ENCODE assay signal across 18 cellular contexts in genomic region chr11:110046759-110047386, GRCh38. TPM values are rescaled to one million over a fixed set of nuclear protein-coding genes. Genes with fewer than 3 reads are reported as not detected.
A peak's percentile ranks its signal among the peaks of the same experiment; 100 is the strongest.
DNase-seq lines count a peak whose midpoint lies in the region; ATAC-seq and TF ChIP-seq lines count a peak whose summit lies in the region.
"Had no signal": no experiment of that assay in that cellular context is flagged by ENCODE, and none has a peak within 500 bp of the region (broad histone marks: within the 10 kb centered on the region; RNA-seq: fewer than 3 reads in every experiment).

No MANE protein-coding gene starts in this region.

- no peaks in the 10 kb centered on the region for H3K79me2 ChIP-seq in GM23338 (replicated peaks; ENCODE audit: insufficient read depth)

- H3K4me1 ChIP-seq in GM23338 (ENCODE audit: insufficient read depth), result no peaks in the 10 kb centered on the region
- H3K4me1 ChIP-seq: SJSA1 had no signal

- no peaks in the 10 kb centered on the region for H3K4me1 Mint-ChIP-seq in GM23338
- peaks cover 6% of the 10 kb centered on the region for H3K4me1 Mint-ChIP-seq in glutamatergic neuron (ENCODE audit: low read depth, unreplicated experiment)
- no peaks in the 10 kb centered on the region for H3K4me1 Mint-ChIP-seq in nephron progenitor cell
- H3K4me1 Mint-ChIP-seq: B cell had no signal

- no peak overlapping the region for H3K4me2 ChIP-seq in GM23338

- H3K4me3 Mint-ChIP-seq in GM23338 (no peak overlapping the region), glutamatergic neuron (ENCODE audit: unreplicated experiment) (no peak overlapping the region), nephron progenitor cell (no peak overlapping the region)
- H3K4me3 Mint-ChIP-seq: B cell; CD8-positive, alpha-beta T cell had no signal

- H3K36me3 Mint-ChIP-seq in GM23338 (ENCODE audit: low read depth) (no peaks in the 10 kb centered on the region), glutamatergic neuron (ENCODE audit: unreplicated experiment) (no peaks in the 10 kb centered on the region), nephron progenitor cell (ENCODE audit: low read depth) (no peaks in the 10 kb centered on the region)
- H3K36me3 Mint-ChIP-seq: CD8-positive, alpha-beta T cell had no signal

- H3K36me3 ChIP-seq in GM23338 (ENCODE audit: insufficient read depth), result no peaks in the 10 kb centered on the region
- H3K36me3 ChIP-seq: SJSA1 had no signal

- TF ChIP-seq CTCF in GM23338 (conservative IDR thresholded peaks at IDR 0.05; ENCODE audit: low read depth in 2 of 2) (no peak), glutamatergic neuron (IDR thresholded peaks at IDR 0.05; ENCODE audit: partially characterized antibody, unreplicated experiment) (no peak), nephron progenitor cell (IDR thresholded peaks at IDR 0.05) (no peak)

- no peaks in the 10 kb centered on the region for H3K27me3 ChIP-seq in GM23338 (ENCODE audit: insufficient read depth)
- H3K27me3 ChIP-seq: SJSA1 had no signal

- H3K9me3 Mint-ChIP-seq in GM23338 (0 out of 3 replicates have a peak, but pooled peaks cover 3% of the 10 kb centered on the region), glutamatergic neuron (ENCODE audit: unreplicated experiment) (no peaks in the 10 kb centered on the region), nephron progenitor cell (peaks cover 12% of the 10 kb centered on the region)

- no peaks in the 10 kb centered on the region for H4K20me1 ChIP-seq in GM23338 (replicated peaks; ENCODE audit: insufficient read depth)

- in situ Hi-C loops in KBM-7 (cut with MboI; ENCODE audit: low pct_unique_long_range_greater_than_20kb, low sequenced_read_pairs), result no loop called here

- H3K4me3 ChIP-seq in GM23338, result no peak overlapping the region
- H3K4me3 ChIP-seq: SJSA1 had no signal

- H3F3A ChIP-seq in GM23338 (replicated peaks; ENCODE audit: low read depth), result no peaks in the 10 kb centered on the region

- no peak for DNase-seq in GM23338 (ENCODE audit: low spot score)
- peak; percentile 31 for DNase-seq in KBM-7
- peak; percentile 18 for DNase-seq in glutamatergic neuron
- DNase-seq in nephron progenitor cell, result no peak
- DNase-seq in NCI-H82 (lab: John Stamatoyannopoulos, UW), result no peak
- no peak for DNase-seq in AG08395 (ENCODE audit: low spot score)
- DNase-seq in stimulated activated CD4-positive, alpha-beta T cell treated with anti-CD3 and anti-CD28 coated beads, Interleukin-4, amount 100 ng/mL, for 24 hours, result no peak
- DNase-seq: ACHN; CD8-positive, alpha-beta T cell; Karpas-422; NCI-H1436 treated with DMSO at 0.1 percent for 48 hours; NCI-H2081 treated with DMSO at 0.1 percent for 48 hours; NCI-H2227 treated with DMSO at 0.1 percent for 48 hours; NCI-H524 treated with DMSO at 0.1 percent for 48 hours had no signal

- no peaks in the 10 kb centered on the region for H3K9me2 ChIP-seq in GM23338 (ENCODE audit: insufficient read depth)

- ATAC-seq in GM23338, result no peak
- ATAC-seq: CD8-positive, alpha-beta T cell had no signal

- H2AFZ ChIP-seq in GM23338, result peak overlapping the region; percentile 43; the same call in 1 of the 2 replicates

- no peaks in the 10 kb centered on the region for H3K27me3 Mint-ChIP-seq in GM23338 (ENCODE audit: insufficient read depth, low read depth, poor library complexity)
- H3K27me3 Mint-ChIP-seq in glutamatergic neuron (ENCODE audit: unreplicated experiment), result no peaks in the 10 kb centered on the region
- H3K27me3 Mint-ChIP-seq in nephron progenitor cell (ENCODE audit: low read depth, poor library complexity), result peaks cover 4% of the 10 kb centered on the region

- no peak overlapping the region for H3K27ac ChIP-seq in GM23338 (ENCODE audit: low read depth)
- H3K27ac ChIP-seq: RWPE1, SJSA1 had no signal

- H3K27ac Mint-ChIP-seq in GM23338, result no peak overlapping the region
- H3K27ac Mint-ChIP-seq in glutamatergic neuron (ENCODE audit: unreplicated experiment), result peak overlapping the region; percentile 67
- peak overlapping the region; percentile 69 for H3K27ac Mint-ChIP-seq in nephron progenitor cell
- H3K27ac Mint-ChIP-seq: B cell; CD8-positive, alpha-beta T cell had no signal

TF ChIP-seq in GM23338, 12 proteins besides CTCF, POLR2A, EP300 and RAD21 (continues in another document):
- TF ChIP-seq JUNB (IDR thresholded peaks at IDR 0.05; ENCODE audit: unreplicated experiment), result no peak
- TF ChIP-seq POLR2AphosphoS5 (IDR thresholded peaks at IDR 0.05; ENCODE audit: low read depth), result no peak
- TF ChIP-seq ZNF462 (CRISPR knock-in tag; IDR thresholded peaks at IDR 0.05), result no peak
- no peak for TF ChIP-seq EZH2 (IDR thresholded peaks at IDR 0.05; ENCODE audit: low read depth, unreplicated experiment)
- TF ChIP-seq ZNF114 (CRISPR knock-in tag; IDR thresholded peaks at IDR 0.05), result no peak
- TF ChIP-seq EZH2phosphoT487 (IDR thresholded peaks at IDR 0.05; ENCODE audit: unreplicated experiment), result no peak
- no peak for TF ChIP-seq NANOG (IDR thresholded peaks at IDR 0.05; ENCODE audit: borderline replicate concordance)
- TF ChIP-seq ZNF331 (CRISPR knock-in tag; IDR thresholded peaks at IDR 0.05; ENCODE audit: low read depth), result no peak
- TF ChIP-seq STAT1 (IDR thresholded peaks at IDR 0.05; ENCODE audit: unreplicated experiment), result no peak
- no peak for TF ChIP-seq CREB1 (CRISPR knock-in tag; IDR thresholded peaks at IDR 0.05; ENCODE audit: low read depth)

RNA-seq across cellular contexts. Expression of gene ZC3H12C, which starts 46.3 kb away (rescaled TPM):
- 2.4 and 2.6 TPM in 2 replicates for total RNA-seq in GM23338 (2014; rRNA removed; shearing (Covaris generic))
- 0.38 and 0.55 TPM in 2 replicates for polyA plus RNA-seq in GM23338 (2016; fragmentation: Nextera tagmentation; extraction: Ambion mirVana)
- 60.6 TPM for total RNA-seq in glutamatergic neuron (ENCODE audit: unreplicated experiment)
- total RNA-seq: CD8-positive, alpha-beta T cell; OCI-LY7 had no signal

Comparison
In these comparisons a context has a peak if more than half of its experiments do, and no peak if none do; other contexts are left out.
1. DNase-seq: peak in KBM-7 (single experiment) and glutamatergic neuron (single experiment); none in GM23338 (single experiment), nephron progenitor cell (single experiment), NCI-H82 (single experiment), AG08395 (single experiment) and stimulated activated CD4-positive, alpha-beta T cell treated with anti-CD3 and anti-CD28 coated beads, Interleukin-4, amount 100 ng/mL, for 24 hours (single experiment).
2. RNA of gene ZC3H12C, which starts 46.3 kb away (total RNA-seq): 60.6 TPM in glutamatergic neuron (single experiment); 2.4 to 2.6 TPM in GM23338; every median in the first group is over 10 times any median in the second.